ENCODE assay signal across 1 cellular context in genomic region chr10:12768156-12768731, GRCh38.
TF ChIP-seq lines count a peak whose summit lies in the region.

No MANE protein-coding gene starts in this region.

TF ChIP-seq in WTC11, 78 proteins besides CTCF, POLR2A, EP300 and RAD21 (continued from another document):
- no peak for TF ChIP-seq ZNF219 (CRISPR knock-in tag; IDR thresholded peaks at IDR 0.05; ENCODE audit: borderline replicate concordance)
- TF ChIP-seq ELF4 (CRISPR knock-in tag; IDR thresholded peaks at IDR 0.05; ENCODE audit: low read depth), result no peak
- no peak for TF ChIP-seq JAZF1 (CRISPR knock-in tag; IDR thresholded peaks at IDR 0.05)
- no peak for TF ChIP-seq MAX (CRISPR knock-in tag; IDR thresholded peaks at IDR 0.05)
- TF ChIP-seq CDX4 (CRISPR knock-in tag; IDR thresholded peaks at IDR 0.05; ENCODE audit: borderline replicate concordance), result no peak
- no peak for TF ChIP-seq TEAD1 (CRISPR knock-in tag; IDR thresholded peaks at IDR 0.05)
- TF ChIP-seq ZBTB43 (CRISPR knock-in tag; IDR thresholded peaks at IDR 0.05), result no peak
- TF ChIP-seq MXD4 (CRISPR knock-in tag; IDR thresholded peaks at IDR 0.05; ENCODE audit: borderline replicate concordance), result no peak
- no peak for TF ChIP-seq ETV6 (CRISPR knock-in tag; IDR thresholded peaks at IDR 0.05)
